11 cellular contexts compared by ENCODE assay signal in the genomic region with DNA sequence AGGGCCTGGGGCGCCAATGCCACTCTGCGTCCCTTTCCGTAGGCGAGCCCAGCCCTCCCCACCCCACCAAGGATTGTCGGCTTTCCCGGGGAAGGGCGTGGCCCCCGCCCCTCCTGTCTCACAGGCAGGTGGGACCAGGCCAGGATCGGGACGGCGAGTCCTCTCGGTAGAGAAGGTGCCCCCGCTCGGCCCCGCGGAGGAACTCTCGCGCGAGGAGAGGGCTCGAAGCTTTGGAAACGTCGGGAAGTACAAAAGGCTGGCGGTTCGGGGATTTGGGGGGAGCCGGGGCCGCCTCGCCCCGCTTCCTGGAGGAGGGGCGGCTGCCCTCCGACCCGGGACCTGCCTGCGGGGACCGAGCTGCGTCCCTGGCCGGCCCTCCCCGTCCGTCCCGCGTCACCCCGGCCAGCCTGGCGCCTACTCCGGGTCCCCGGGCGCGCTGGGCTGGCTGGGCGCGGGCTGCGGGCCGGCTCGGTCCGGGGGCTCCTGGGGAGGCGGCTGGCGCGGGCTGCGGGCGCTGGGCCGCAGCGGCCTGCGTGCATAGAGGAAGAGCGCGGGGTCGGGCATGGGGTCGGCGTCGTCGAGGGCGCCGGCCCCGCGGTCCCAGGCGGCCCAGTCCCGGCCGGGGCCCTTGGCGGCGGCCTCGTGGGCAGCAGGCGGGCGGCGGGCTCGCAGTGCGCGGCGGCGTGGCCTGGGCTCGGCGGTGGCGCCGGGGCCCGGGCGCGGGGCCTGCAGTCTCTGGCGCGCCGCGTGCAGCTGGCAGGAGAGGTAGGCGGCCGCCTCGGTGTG. TPM values are rescaled to one million over a fixed set of nuclear protein-coding genes. Genes with fewer than 3 reads are reported as not detected.
DNase-seq lines count a peak whose midpoint lies in the region; ATAC-seq and TF ChIP-seq lines count a peak whose summit lies in the region.
"Had no signal": no experiment of that assay in that cellular context is flagged by ENCODE, and none has a peak within 500 bp of the region (broad histone marks: within the 10 kb centered on the region; RNA-seq: fewer than 3 reads in every experiment).

No MANE protein-coding gene starts in this region.

- H3K36me3 Mint-ChIP-seq in CD4-positive, alpha-beta memory T cell: peaks cover 0 to 4% of the 10 kb centered on the region in 2 donors
- no peaks in the 10 kb centered on the region for H3K36me3 Mint-ChIP-seq in progenitor cell of endocrine pancreas (ENCODE audit: insufficient read depth)

- H3K27ac ChIP-seq in CD4-positive, alpha-beta memory T cell (ENCODE audit: low read depth, low read length): no peak overlapping the region
- peak overlapping the region in 3 of 4 donors; percentile 27 to 82 (median 74) for H3K27ac ChIP-seq in Peyer's patch
- H3K27ac ChIP-seq: brain microvascular endothelial cell had no signal

- no peak overlapping the region for H3K4me3 ChIP-seq in CD4-positive, alpha-beta memory T cell (ENCODE audit: low read length in 2 of 2)
- H3K4me3 ChIP-seq in Peyer's patch (peak overlapping the region; percentile 5 to 53 (median 42)), MG63 (no peak overlapping the region)

- TF ChIP-seq CTCF in Peyer's patch (IDR thresholded peaks at IDR 0.05) (no peak), progenitor cell of endocrine pancreas (IDR thresholded peaks at IDR 0.05; ENCODE audit: unreplicated experiment) (no peak)

- no peak overlapping the region for H3K27ac Mint-ChIP-seq in CD4-positive, alpha-beta memory T cell
- H3K27ac Mint-ChIP-seq in progenitor cell of endocrine pancreas: no peak overlapping the region
- H3K27ac Mint-ChIP-seq: stimulated activated naive CD8-positive, alpha-beta T cell treated with anti-CD3 and anti-CD28 coated beads, Interleukin-15, Interleukin-2, amounts not matched to agents 100 ng/mL and 50 ng/mL, for 24 hours had no signal

- POLR2A ChIA-PET in CD4-positive, alpha-beta memory T cell (lab: Charles Lee; ENCODE audit: partially characterized antibody): interaction anchor here (0.7 to 1.1 kb wide), 3 partner anchors 12 to 323 kb away, joined by 3 read pairs; partner anchors contain the start of gene RAP1GAP2

- H3K9me3 Mint-ChIP-seq in CD4-positive, alpha-beta memory T cell: no peaks in the 10 kb centered on the region
- no peaks in the 10 kb centered on the region for H3K9me3 Mint-ChIP-seq in progenitor cell of endocrine pancreas (ENCODE audit: low read depth)
- H3K9me3 Mint-ChIP-seq: stimulated activated naive CD8-positive, alpha-beta T cell treated with anti-CD3 and anti-CD28 coated beads, Interleukin-15, Interleukin-2, amounts not matched to agents 100 ng/mL and 50 ng/mL, for 24 hours had no signal

- intact Hi-C loops in CD4-positive, alpha-beta memory T cell (cut with micrococcal nuclease): no loop called here
- intact Hi-C loops in left ventricle myocardium superior (cut with micrococcal nuclease): no loop called here

- no peaks in the 10 kb centered on the region for H3K9me3 ChIP-seq in CD4-positive, alpha-beta memory T cell (ENCODE audit: control insufficient read depth in 1 of 2, low read length in 2 of 2)
- no peaks in the 10 kb centered on the region for H3K9me3 ChIP-seq in Peyer's patch
- H3K9me3 ChIP-seq in MG63: no peaks in the 10 kb centered on the region

- peak; percentile 47 for ATAC-seq in left ventricle myocardium superior
- ATAC-seq in GM18873 (IDR thresholded peaks at IDR 0.05; ENCODE audit: low FRiP score, unreplicated experiment): no peak

- H3K27me3 ChIP-seq in CD4-positive, alpha-beta memory T cell (ENCODE audit: insufficient read depth, low read length): peaks cover 6% of the 10 kb centered on the region
- H3K27me3 ChIP-seq in Peyer's patch: peaks cover 0 to 5% of the 10 kb centered on the region in 2 donors
- 0 out of 2 replicates have a peak, but pooled peaks cover 7% of the 10 kb centered on the region for H3K27me3 ChIP-seq in MG63

- no peaks in the 10 kb centered on the region for H3K36me3 ChIP-seq in CD4-positive, alpha-beta memory T cell (ENCODE audit: insufficient read depth, low read length)
- no peaks in the 10 kb centered on the region for H3K36me3 ChIP-seq in Peyer's patch
- no peaks in the 10 kb centered on the region for H3K36me3 ChIP-seq in MG63
- H3K36me3 ChIP-seq: brain microvascular endothelial cell had no signal

- peaks cover 4 to 7% (median 5%) of the 10 kb centered on the region in 4 donors for H3K4me1 Mint-ChIP-seq in CD4-positive, alpha-beta memory T cell
- no peaks in the 10 kb centered on the region for H3K4me1 Mint-ChIP-seq in progenitor cell of endocrine pancreas (ENCODE audit: low read depth)

- no peak for TF ChIP-seq POLR2A in Peyer's patch (IDR thresholded peaks at IDR 0.05)

- CTCF ChIA-PET in CD4-positive, alpha-beta memory T cell (lab: Charles Lee; ENCODE audit: partially characterized antibody): interaction anchor here (0.6 to 2.1 kb wide), 3 partner anchors 13 to 113 kb away, joined by 3 to 7 read pairs (median 4); no protein-coding TSS in a partner anchor

- DNase-seq in CD4-positive, alpha-beta memory T cell: peak in 1 of 5 donors; percentile 29
- DNase-seq in Peyer's patch (peak in 2 of 3 donors; percentile 69 to 75), left ventricle myocardium superior (peak; percentile 66), progenitor cell of endocrine pancreas (ENCODE audit: low spot score, unreplicated experiment) (no peak), MG63 (no peak), NCI-H2227 (lab: John Stamatoyannopoulos, UW; ENCODE audit: unreplicated experiment) (no peak)
- DNase-seq in stimulated activated CD4-positive, alpha-beta T cell treated with anti-CD3 and anti-CD28 coated beads, Interleukin-15, amount 100 ng/mL, for 24 hours: no peak
- DNase-seq: brain microvascular endothelial cell, SW 1271 had no signal

- H3K4me1 ChIP-seq in CD4-positive, alpha-beta memory T cell (ENCODE audit: insufficient read depth, low read length): peaks cover 6% of the 10 kb centered on the region
- H3K4me1 ChIP-seq in Peyer's patch: peaks cover 0 to 23% (median 4%) of the 10 kb centered on the region in 4 donors

- peaks cover 9% of the 10 kb centered on the region in 2 donors for H3K27me3 Mint-ChIP-seq in CD4-positive, alpha-beta memory T cell
- H3K27me3 Mint-ChIP-seq in progenitor cell of endocrine pancreas: peaks cover 43% of the 10 kb centered on the region

- peak overlapping the region in 6 of 8 donors; percentile 26 to 71 (median 60) for H3K4me3 Mint-ChIP-seq in CD4-positive, alpha-beta memory T cell
- H3K4me3 Mint-ChIP-seq in progenitor cell of endocrine pancreas (ENCODE audit: low read depth): peak overlapping the region; percentile 46
- H3K4me3 Mint-ChIP-seq: stimulated activated naive CD8-positive, alpha-beta T cell treated with anti-CD3 and anti-CD28 coated beads, Interleukin-15, Interleukin-2, amounts not matched to agents 100 ng/mL and 50 ng/mL, for 24 hours had no signal

RNA-seq across cellular contexts. Expression of gene CLUH, which starts 12.6 kb away (rescaled TPM):
- 10 to 100 TPM; 43.5 to 44.1 TPM for total RNA-seq in CD4-positive, alpha-beta memory T cell
- polyA plus RNA-seq in CD4-positive, alpha-beta memory T cell: 10 to 100 TPM in 1 of 2 donors, 1 to 10 TPM in 1; 5.5 to 14.7 TPM
- total RNA-seq in Peyer's patch (100 to 1,000 TPM; 127 to 323 (median 225) TPM), left ventricle myocardium superior (205 TPM), progenitor cell of endocrine pancreas (40.2 and 46.9 TPM in 2 replicates)
- 44.7 and 63.8 TPM in 2 replicates for total RNA-seq in MG63 (2014; rRNA removed; shearing (Covaris generic); ENCODE audit: low replicate concordance)

RNA-seq across cellular contexts. Expression of gene CCDC92B, which starts 25.3 kb away (rescaled TPM):
- total RNA-seq in CD4-positive, alpha-beta memory T cell: under 1 TPM; 0.32 to 0.47 TPM
- polyA plus RNA-seq in CD4-positive, alpha-beta memory T cell: not detected
- total RNA-seq in Peyer's patch (1 to 10 TPM in 2 of 4 donors, not detected in 2; 1.5 to 1.6 TPM), left ventricle myocardium superior (0.12 TPM), progenitor cell of endocrine pancreas (0.87 and 1.3 TPM in 2 replicates)
- not detected in 2 replicates for total RNA-seq in MG63 (2014; rRNA removed; shearing (Covaris generic); ENCODE audit: low replicate concordance)

Comparison
In these comparisons a context has a peak if more than half of its experiments do, and no peak if none do; other contexts are left out.
1. DNase-seq: peak in Peyer's patch (2 of 3) and left ventricle myocardium superior (single experiment); none in progenitor cell of endocrine pancreas (single experiment), stimulated activated CD4-positive, alpha-beta T cell treated with anti-CD3 and anti-CD28 coated beads, Interleukin-15, amount 100 ng/mL, for 24 hours (single experiment), MG63 (single experiment) and NCI-H2227 (single experiment).
2. H3K4me3 ChIP-seq: peak in Peyer's patch (4 of 4); none in CD4-positive, alpha-beta memory T cell (0 of 2) and MG63 (single experiment).